ENCODE assay signal across 13 cellular contexts in the genomic region with DNA sequence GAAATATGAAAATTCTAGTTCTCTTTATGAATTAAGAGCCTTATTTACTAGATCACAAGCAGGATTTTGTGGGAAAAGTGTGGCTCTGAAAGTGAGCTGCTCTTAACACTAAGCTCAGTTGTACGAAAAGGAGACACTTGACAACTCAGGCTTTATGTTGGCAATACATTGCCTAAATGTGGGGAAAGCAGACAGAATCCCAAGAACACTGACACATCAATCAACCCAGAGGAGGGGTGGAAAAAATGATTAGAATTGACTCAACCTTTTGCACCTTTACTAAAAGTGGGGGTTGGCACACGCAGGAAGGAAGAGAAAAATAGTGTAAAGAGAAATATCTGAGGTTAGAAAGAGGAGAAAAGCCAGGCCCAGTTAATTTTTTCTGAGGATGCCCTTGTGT.
"Had no signal": no experiment of that assay in that cellular context is flagged by ENCODE, and none has a peak within 500 bp of the region (broad histone marks: within the 10 kb centered on the region; RNA-seq: fewer than 3 reads in every experiment).

No MANE protein-coding gene starts in this region.

- H3K27ac Mint-ChIP-seq: activated CD4-positive, alpha-beta T cell treated with anti-CD3 and anti-CD28 coated beads, Interleukin-2, amount 10 ng/mL, durations not matched to agents 7 days and 5 days had no signal

- H3K27me3 Mint-ChIP-seq: activated CD4-positive, alpha-beta T cell treated with anti-CD3 and anti-CD28 coated beads, Interleukin-2, amount 10 ng/mL, durations not matched to agents 7 days and 5 days; naive B cell had no signal

- H3K9me3 Mint-ChIP-seq: activated CD4-positive, alpha-beta T cell treated with anti-CD3 and anti-CD28 coated beads, Interleukin-2, amount 10 ng/mL, durations not matched to agents 7 days and 5 days had no signal

- DNase-seq: activated CD4-positive, alpha-beta T cell treated with anti-CD3 and anti-CD28 coated beads, Interleukin-2, amount 10 ng/mL, durations not matched to agents 7 days and 5 days; activated effector memory CD4-positive, alpha-beta T cell treated with anti-CD3 and anti-CD28 coated beads, Interleukin-2, amount 50 U/mL, for 16 hours; adrenal gland; colonic mucosa; effector CD4-positive, alpha-beta T cell; foreskin melanocyte; head of caudate nucleus; naive B cell; retina; stimulated activated CD4-positive, alpha-beta T cell treated with anti-CD3 and anti-CD28 coated beads, Interleukin-4, amount 100 ng/mL, for 1 hour; stimulated activated CD8-positive, alpha-beta memory T cell treated with anti-CD3 and anti-CD28 coated beads, Interleukin-4, amount 100 ng/mL, for 48 hours; T-helper 9 cell; tibial artery had no signal

- H3K4me3 Mint-ChIP-seq: activated CD4-positive, alpha-beta T cell treated with anti-CD3 and anti-CD28 coated beads, Interleukin-2, amount 10 ng/mL, durations not matched to agents 7 days and 5 days; naive B cell had no signal
